19 cellular contexts compared by ENCODE assay signal in genomic region chr3:177589041-177589650, GRCh38.
DNase-seq lines count a peak whose midpoint lies in the region; ATAC-seq and TF ChIP-seq lines count a peak whose summit lies in the region.
"Had no signal": no experiment of that assay in that cellular context is flagged by ENCODE, and none has a peak within 500 bp of the region (broad histone marks: within the 10 kb centered on the region; RNA-seq: fewer than 3 reads in every experiment).

No MANE protein-coding gene starts in this region.

- DNase-seq in Calu3 (no peak), PC-3 (no peak), chondrocyte (ENCODE audit: low spot score) (no peak), nephron progenitor cell (no peak), activated gamma-delta T cell treated with Interleukin-2 at 50 U/mL for 16 hours (no peak), NCI-H1436 treated with DMSO at 0.1 percent for 48 hours (lab: John Stamatoyannopoulos, UW) (no peak), HPDE6-E6E7 (ENCODE audit: extremely low spot score) (no peak)
- DNase-seq in stimulated activated CD4-positive, alpha-beta T cell treated with anti-CD3 and anti-CD28 coated beads, Interleukin-1b, Interleukin-23, amount 100 ng/mL, for 48 hours = no peak
- DNase-seq: activated CD4-positive, alpha-beta T cell treated with anti-CD3 and anti-CD28 coated beads, Interleukin-2, amount 10 ng/mL, durations not matched to agents 7 days and 5 days; activated naive CD4-positive, alpha-beta T cell treated with anti-CD3 and anti-CD28 coated beads for 36 hours; CD8-positive, alpha-beta memory T cell; cortex of kidney; left ventricle myocardium inferior; NCI-H1417 treated with DMSO at 0.1 percent for 48 hours; ovary; stimulated activated CD4-positive, alpha-beta T cell treated with anti-CD3 and anti-CD28 coated beads, Interleukin-2, amount 100 ng/mL, for 24 hours had no signal

- H3K4me1 ChIP-seq in PC-3 (ENCODE audit: insufficient read depth, low read length) = peaks cover 47% of the 10 kb centered on the region
- H3K4me1 ChIP-seq: left ventricle myocardium inferior had no signal

- H3K27me3 ChIP-seq in PC-3 (ENCODE audit: low read length) = no peaks in the 10 kb centered on the region
- H3K27me3 ChIP-seq: ascending aorta, ovary had no signal

- no peaks in the 10 kb centered on the region for H3K79me2 ChIP-seq in PC-3 (ENCODE audit: low read length)

- POLR2A ChIA-PET in PC-3 (lab: Charles Lee; ENCODE audit: unreplicated experiment) = no interaction called here

- H3K4me1 Mint-ChIP-seq in Calu3 (ENCODE audit: low read depth, unreplicated experiment) (peaks cover 48% of the 10 kb centered on the region), chondrocyte (ENCODE audit: low read depth) (peaks cover 49% of the 10 kb centered on the region), nephron progenitor cell (peaks cover 44% of the 10 kb centered on the region)

- H3K4me3 Mint-ChIP-seq in Calu3 (ENCODE audit: low read depth, unreplicated experiment) (no peak overlapping the region), chondrocyte (ENCODE audit: unreplicated experiment) (no peak overlapping the region), nephron progenitor cell (no peak overlapping the region)
- H3K4me3 Mint-ChIP-seq: activated CD4-positive, alpha-beta T cell treated with anti-CD3 and anti-CD28 coated beads, Interleukin-2, amount 10 ng/mL, durations not matched to agents 7 days and 5 days; activated naive CD4-positive, alpha-beta T cell treated with anti-CD3 and anti-CD28 coated beads for 36 hours; CD8-positive, alpha-beta memory T cell; stimulated activated naive CD8-positive, alpha-beta T cell treated with anti-CD3 and anti-CD28 coated beads, Interleukin-15, Interleukin-2, amounts not matched to agents 100 ng/mL and 50 ng/mL, for 24 hours had no signal

- CTCF ChIA-PET in Calu3 (lab: Charles Lee) (interaction anchor here (0.5 to 3.7 kb wide), 9 partner anchors 9 to 1313 kb away, joined by 3 to 19 read pairs (median 6); no protein-coding TSS in a partner anchor), PC-3 (lab: Charles Lee) (no interaction called here)

- H3K9me3 Mint-ChIP-seq in Calu3 (ENCODE audit: low read depth, unreplicated experiment) (peaks cover 5% of the 10 kb centered on the region), chondrocyte (ENCODE audit: low read depth) (peaks cover 4% of the 10 kb centered on the region), nephron progenitor cell (peaks cover 32% of the 10 kb centered on the region)

- no peak for ATAC-seq in PC-3

- no peak for TF ChIP-seq CTCF in Calu3 (IDR thresholded peaks at IDR 0.05; ENCODE audit: unreplicated experiment)
- TF ChIP-seq CTCF in PC-3 (conservative IDR thresholded peaks at IDR 0.05; ENCODE audit: low read depth, low read length) = no peak
- no peak for TF ChIP-seq CTCF in chondrocyte (IDR thresholded peaks at IDR 0.05)
- no peak for TF ChIP-seq CTCF in nephron progenitor cell (IDR thresholded peaks at IDR 0.05)

- no peak overlapping the region; the same call in 1 of the 2 replicates for H3K4me3 ChIP-seq in PC-3 (ENCODE audit: low read length)
- H3K4me3 ChIP-seq: ascending aorta, left ventricle myocardium inferior, ovary had no signal

- H3F3A ChIP-seq in PC-3 (ENCODE audit: low read length, unreplicated experiment) = no peaks in the 10 kb centered on the region

- no peaks in the 10 kb centered on the region for H3K9me2 ChIP-seq in PC-3 (replicated peaks; ENCODE audit: low read length)

- H3K27me3 Mint-ChIP-seq in Calu3 (ENCODE audit: unreplicated experiment) (no peaks in the 10 kb centered on the region), chondrocyte (ENCODE audit: low read depth) (no peaks in the 10 kb centered on the region), nephron progenitor cell (ENCODE audit: low read depth, poor library complexity) (peaks cover 10% of the 10 kb centered on the region)
- H3K27me3 Mint-ChIP-seq: activated CD4-positive, alpha-beta T cell treated with anti-CD3 and anti-CD28 coated beads, Interleukin-2, amount 10 ng/mL, durations not matched to agents 7 days and 5 days; CD8-positive, alpha-beta memory T cell; stimulated activated naive CD8-positive, alpha-beta T cell treated with anti-CD3 and anti-CD28 coated beads, Interleukin-15, Interleukin-2, amounts not matched to agents 100 ng/mL and 50 ng/mL, for 24 hours had no signal

- H3K9me3 ChIP-seq in PC-3 (ENCODE audit: low read length) = no peaks in the 10 kb centered on the region
- H3K9me3 ChIP-seq: ascending aorta, left ventricle myocardium inferior, ovary had no signal

- no peaks in the 10 kb centered on the region for H3K36me3 ChIP-seq in PC-3 (ENCODE audit: low read depth, low read length)
- H3K36me3 ChIP-seq: ascending aorta, left ventricle myocardium inferior, ovary had no signal

- peak overlapping the region; percentile 63 for H3K27ac ChIP-seq in PC-3 (ENCODE audit: low read length)
- H3K27ac ChIP-seq: left ventricle myocardium inferior, ovary, RWPE1 had no signal

- 0 out of 2 replicates have a peak overlapping the region, but pooled peaks have one; percentile 15 for H3K9ac ChIP-seq in PC-3 (ENCODE audit: low read length)

- H3K4me2 ChIP-seq in PC-3 (ENCODE audit: low read length) = peak overlapping the region; percentile 67

- intact Hi-C loops in Calu3 (cut with micrococcal nuclease; ENCODE audit: unreplicated experiment) (no loop called here), PC-3 (cut with micrococcal nuclease) (no loop called here)

- no peaks in the 10 kb centered on the region for H4K20me1 ChIP-seq in PC-3 (ENCODE audit: low read length)

- no peak overlapping the region for H2AFZ ChIP-seq in PC-3 (ENCODE audit: low read length)

- BruUV-seq in Calu3 (replicated peaks; lab: Mats Ljungman, UMichigan) (no TSS peak), PC-3 (replicated peaks; lab: Mats Ljungman, UMichigan) (no TSS peak)

- H3K36me3 Mint-ChIP-seq in Calu3 (ENCODE audit: insufficient read depth, unreplicated experiment) = peaks cover 5% of the 10 kb centered on the region
- peaks cover 1% of the 10 kb centered on the region for H3K36me3 Mint-ChIP-seq in chondrocyte (ENCODE audit: low read depth)
- H3K36me3 Mint-ChIP-seq in nephron progenitor cell (ENCODE audit: low read depth) = peaks cover 17% of the 10 kb centered on the region
- H3K36me3 Mint-ChIP-seq: CD8-positive, alpha-beta memory T cell had no signal

- H3K27ac Mint-ChIP-seq in Calu3 (ENCODE audit: unreplicated experiment) (peak overlapping the region; percentile 19), chondrocyte (ENCODE audit: unreplicated experiment) (peak overlapping the region; percentile 75), nephron progenitor cell (peak overlapping the region; percentile 82)
- H3K27ac Mint-ChIP-seq: activated CD4-positive, alpha-beta T cell treated with anti-CD3 and anti-CD28 coated beads, Interleukin-2, amount 10 ng/mL, durations not matched to agents 7 days and 5 days; activated naive CD4-positive, alpha-beta T cell treated with anti-CD3 and anti-CD28 coated beads for 36 hours had no signal

Comparison
In these comparisons a context has a peak if more than half of its experiments do, and no peak if none do; other contexts are left out.
1. H3K27ac Mint-ChIP-seq: peak in every context shown above with its lines; median percentile 82 in nephron progenitor cell; 75 in chondrocyte; 19 in Calu3.